Comparison of ENCODE assay signal across 18 cellular contexts in genomic region chr2:85694052-85695025, GRCh38. TPM values are rescaled to one million over a fixed set of nuclear protein-coding genes. Genes with fewer than 3 reads are reported as not detected.
DNase-seq lines count a peak whose midpoint lies in the region; ATAC-seq and TF ChIP-seq lines count a peak whose summit lies in the region.
"Had no signal": no experiment of that assay in that cellular context is flagged by ENCODE, and none has a peak within 500 bp of the region (broad histone marks: within the 10 kb centered on the region; RNA-seq: fewer than 3 reads in every experiment).

GNLY (plus strand) TSS chr2:85694358; CDS start chr2:85694419, 61 bp downstream.

- CTCF ChIA-PET in WTC11 (lab: Charles Lee) = interaction anchor here (1.8 to 2.6 kb wide), 2 partner anchors 13 to 15 kb away, joined by 7 to 16 read pairs; no protein-coding TSS in a partner anchor

- H3K4me3 ChIP-seq in mononuclear cell (ENCODE audit: low read length) = peak within 1 kb of the TSS; percentile 41
- H3K4me3 ChIP-seq: Peyer's patch, skin epidermis had no signal

- no peak within 1 kb of the TSS for H3K4me3 Mint-ChIP-seq in activated naive CD8-positive, alpha-beta T cell treated with anti-CD3 and anti-CD28 coated beads, Interleukin-2, amount 10 ng/mL, durations not matched to agents 7 days and 5 days
- no peak within 1 kb of the TSS for H3K4me3 Mint-ChIP-seq in activated naive CD8-positive, alpha-beta T cell treated with anti-CD3 and anti-CD28 coated beads for 36 hours
- no peak within 1 kb of the TSS for H3K4me3 Mint-ChIP-seq in WTC11
- H3K4me3 Mint-ChIP-seq in stimulated activated naive CD8-positive, alpha-beta T cell treated with anti-CD3 and anti-CD28 coated beads, Interleukin-15, amount 100 ng/mL, for 72 hours = no peak within 1 kb of the TSS

- no peaks in the 10 kb centered on the region for H3K9me3 ChIP-seq in mononuclear cell (ENCODE audit: low read depth, low read length)
- H3K9me3 ChIP-seq: Peyer's patch had no signal

- no peaks in the 10 kb centered on the region for H3K27me3 Mint-ChIP-seq in activated naive CD8-positive, alpha-beta T cell treated with anti-CD3 and anti-CD28 coated beads, Interleukin-2, amount 10 ng/mL, durations not matched to agents 7 days and 5 days
- H3K27me3 Mint-ChIP-seq in activated naive CD8-positive, alpha-beta T cell treated with anti-CD3 and anti-CD28 coated beads for 36 hours = no peaks in the 10 kb centered on the region
- H3K27me3 Mint-ChIP-seq in WTC11 (ENCODE audit: low read depth) = no peaks in the 10 kb centered on the region; the same call in 1 of the 2 replicates
- no peaks in the 10 kb centered on the region for H3K27me3 Mint-ChIP-seq in stimulated activated naive CD8-positive, alpha-beta T cell treated with anti-CD3 and anti-CD28 coated beads, Interleukin-15, amount 100 ng/mL, for 72 hours

- TF ChIP-seq CTCF in WTC11 (IDR thresholded peaks at IDR 0.05) = no peak

- peak within 1 kb of the TSS; percentile 6 for H3K27ac Mint-ChIP-seq in activated naive CD8-positive, alpha-beta T cell treated with anti-CD3 and anti-CD28 coated beads, Interleukin-2, amount 10 ng/mL, durations not matched to agents 7 days and 5 days
- H3K27ac Mint-ChIP-seq in activated naive CD8-positive, alpha-beta T cell treated with anti-CD3 and anti-CD28 coated beads for 36 hours = no peak within 1 kb of the TSS
- no peak within 1 kb of the TSS for H3K27ac Mint-ChIP-seq in WTC11
- H3K27ac Mint-ChIP-seq in stimulated activated naive CD8-positive, alpha-beta T cell treated with anti-CD3 and anti-CD28 coated beads, Interleukin-15, amount 100 ng/mL, for 72 hours = peak within 1 kb of the TSS; percentile 16 to 74

- H3K27me3 ChIP-seq in mononuclear cell (ENCODE audit: insufficient read depth, low read length) = no peaks in the 10 kb centered on the region
- H3K27me3 ChIP-seq: Peyer's patch had no signal

- H3K4me1 ChIP-seq in mononuclear cell (ENCODE audit: insufficient read depth, low read length) = peaks cover 39% of the 10 kb centered on the region
- H3K4me1 ChIP-seq: Peyer's patch had no signal

- no peaks in the 10 kb centered on the region for H3K36me3 Mint-ChIP-seq in activated naive CD8-positive, alpha-beta T cell treated with anti-CD3 and anti-CD28 coated beads, Interleukin-2, amount 10 ng/mL, durations not matched to agents 7 days and 5 days
- no peaks in the 10 kb centered on the region for H3K36me3 Mint-ChIP-seq in activated naive CD8-positive, alpha-beta T cell treated with anti-CD3 and anti-CD28 coated beads for 36 hours
- H3K36me3 Mint-ChIP-seq in WTC11 = no peaks in the 10 kb centered on the region

- H3K4me1 Mint-ChIP-seq in activated naive CD8-positive, alpha-beta T cell treated with anti-CD3 and anti-CD28 coated beads, Interleukin-2, amount 10 ng/mL, durations not matched to agents 7 days and 5 days = peaks cover 20% of the 10 kb centered on the region
- H3K4me1 Mint-ChIP-seq in activated naive CD8-positive, alpha-beta T cell treated with anti-CD3 and anti-CD28 coated beads for 36 hours = peaks cover 2% of the 10 kb centered on the region
- H3K4me1 Mint-ChIP-seq in WTC11 = no peaks in the 10 kb centered on the region
- peaks cover 36% of the 10 kb centered on the region for H3K4me1 Mint-ChIP-seq in stimulated activated naive CD8-positive, alpha-beta T cell treated with anti-CD3 and anti-CD28 coated beads, Interleukin-15, amount 100 ng/mL, for 72 hours

- no peaks in the 10 kb centered on the region for H3K9me3 Mint-ChIP-seq in activated naive CD8-positive, alpha-beta T cell treated with anti-CD3 and anti-CD28 coated beads, Interleukin-2, amount 10 ng/mL, durations not matched to agents 7 days and 5 days
- H3K9me3 Mint-ChIP-seq in activated naive CD8-positive, alpha-beta T cell treated with anti-CD3 and anti-CD28 coated beads for 36 hours = no peaks in the 10 kb centered on the region
- H3K9me3 Mint-ChIP-seq in WTC11 = peaks cover under 1% of the 10 kb centered on the region; the same call in 1 of the 2 replicates
- no peaks in the 10 kb centered on the region for H3K9me3 Mint-ChIP-seq in stimulated activated naive CD8-positive, alpha-beta T cell treated with anti-CD3 and anti-CD28 coated beads, Interleukin-15, amount 100 ng/mL, for 72 hours

- no peak for DNase-seq in activated naive CD8-positive, alpha-beta T cell treated with anti-CD3 and anti-CD28 coated beads, Interleukin-2, amount 10 ng/mL, durations not matched to agents 7 days and 5 days
- DNase-seq in activated naive CD8-positive, alpha-beta T cell treated with anti-CD3 and anti-CD28 coated beads for 36 hours = no peak
- no peak for DNase-seq in WTC11 (ENCODE audit: low spot score)
- no peak for DNase-seq in stimulated activated naive CD8-positive, alpha-beta T cell treated with anti-CD3 and anti-CD28 coated beads, Interleukin-15, amount 100 ng/mL, for 72 hours
- no peak for DNase-seq in HCEC 1CT
- DNase-seq in dedifferentiated amniotic fluid mesenchymal stem cell (ENCODE audit: extremely low spot score) = no peak
- DNase-seq: activated CD4-positive, alpha-beta T cell treated with anti-CD3 and anti-CD28 coated beads, Interleukin-2, amount 50 U/mL, for 1 hour; foreskin fibroblast; mammary epithelial cell; NCI-H2081; NCI-H524 treated with DMSO at 0.1 percent for 48 hours; Peyer's patch; stimulated activated naive CD4-positive, alpha-beta T cell treated with Interleukin-2 at 50 U/mL for 16 hours; SW 1271 had no signal

- no peak for ATAC-seq in activated naive CD8-positive, alpha-beta T cell treated with anti-CD3 and anti-CD28 coated beads, Interleukin-2, amount 10 ng/mL, durations not matched to agents 7 days and 5 days (ENCODE audit: low read depth)
- ATAC-seq in WTC11 = no peak
- peak; percentile 42 for ATAC-seq in stimulated activated naive CD8-positive, alpha-beta T cell treated with anti-CD3 and anti-CD28 coated beads, Interleukin-15, amount 100 ng/mL, for 72 hours
- no peak for ATAC-seq in HG03097 (IDR thresholded peaks at IDR 0.05; ENCODE audit: low FRiP score, unreplicated experiment)

- POLR2A ChIA-PET in activated naive CD8-positive, alpha-beta T cell treated with anti-CD3 and anti-CD28 coated beads, Interleukin-2, amount 10 ng/mL, durations not matched to agents 7 days and 5 days (lab: Charles Lee) = no interaction called here
- POLR2A ChIA-PET in WTC11 (lab: Charles Lee) = no interaction called here

TF ChIP-seq in WTC11, 78 proteins besides CTCF, POLR2A, EP300 and RAD21:
- TF ChIP-seq FOXP4 (CRISPR knock-in tag; IDR thresholded peaks at IDR 0.05) (0 out of 2 replicates have a peak, but pooled peaks have one; percentile 31), JUN (CRISPR knock-in tag; IDR thresholded peaks at IDR 0.05) (no peak)

RNA-seq across cellular contexts. Expression of gene GNLY, which starts in this region (rescaled TPM):
- total RNA-seq in activated naive CD8-positive, alpha-beta T cell treated with anti-CD3 and anti-CD28 coated beads, Interleukin-2, amount 10 ng/mL, durations not matched to agents 7 days and 5 days = 10 to 100 TPM; 22.0 to 27.5 TPM
- total RNA-seq in activated naive CD8-positive, alpha-beta T cell treated with anti-CD3 and anti-CD28 coated beads for 36 hours = 1 to 10 TPM; 1.5 to 2.1 TPM
- total RNA-seq in WTC11 (2021) = 0.44 TPM in 1 of 3 replicates, not detected in the others
- total RNA-seq in mononuclear cell = 181 TPM
- total RNA-seq: mammary epithelial cell, MCF 10A had no signal

Comparison
In these comparisons a context has a peak if more than half of its experiments do, and no peak if none do; other contexts are left out.
1. RNA of gene GNLY (total RNA-seq): 181 TPM in mononuclear cell (single experiment) and 22.0 to 27.5 TPM in activated naive CD8-positive, alpha-beta T cell treated with anti-CD3 and anti-CD28 coated beads, Interleukin-2, amount 10 ng/mL, durations not matched to agents 7 days and 5 days; 1.5 to 2.1 TPM in activated naive CD8-positive, alpha-beta T cell treated with anti-CD3 and anti-CD28 coated beads for 36 hours and 0.44 TPM in WTC11; every median in the first group is over 4 times any median in the second.
2. H3K27ac Mint-ChIP-seq: peak in activated naive CD8-positive, alpha-beta T cell treated with anti-CD3 and anti-CD28 coated beads, Interleukin-2, amount 10 ng/mL, durations not matched to agents 7 days and 5 days (single experiment) and stimulated activated naive CD8-positive, alpha-beta T cell treated with anti-CD3 and anti-CD28 coated beads, Interleukin-15, amount 100 ng/mL, for 72 hours (2 of 2); none in activated naive CD8-positive, alpha-beta T cell treated with anti-CD3 and anti-CD28 coated beads for 36 hours (single experiment) and WTC11 (single experiment).